In the genomic region with DNA sequence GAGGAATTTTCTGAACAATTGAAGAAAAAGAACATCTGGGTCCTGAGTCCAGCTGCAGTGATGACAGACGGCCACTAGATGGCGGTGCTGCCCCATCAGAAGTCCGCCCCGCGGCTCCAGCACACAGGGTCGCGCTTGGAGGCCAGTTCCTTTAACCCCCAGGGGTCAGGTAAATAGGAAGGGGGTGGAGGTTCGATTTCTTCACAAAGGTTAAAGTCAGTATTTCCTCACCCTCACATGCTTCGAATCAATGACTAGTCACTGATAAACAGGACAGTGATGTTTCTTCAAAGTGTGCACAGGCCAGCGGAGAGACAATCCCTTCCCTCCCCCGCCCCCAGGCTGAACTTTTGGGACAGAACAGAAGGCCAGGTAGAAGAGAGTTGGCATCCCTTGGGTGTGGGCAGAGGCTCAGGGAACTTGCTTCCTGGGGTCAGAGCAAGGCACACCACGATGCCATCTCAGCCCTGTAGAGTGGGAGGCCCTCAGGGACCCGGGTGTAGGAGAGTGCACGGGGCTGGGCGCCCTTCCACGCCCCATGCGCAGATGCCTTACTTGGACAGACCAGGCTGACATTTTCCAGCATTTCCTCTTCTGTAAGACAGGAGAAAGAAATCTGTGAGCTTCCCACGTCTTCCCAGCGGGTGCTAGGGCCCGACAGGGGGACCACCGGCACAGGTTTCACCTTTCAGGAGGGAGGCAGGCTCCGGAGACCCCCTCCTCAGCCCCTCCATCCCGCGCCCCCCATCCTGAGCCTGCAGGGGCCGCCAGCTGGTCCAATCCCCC, we compare ENCODE assay signal across 8 cellular contexts. TPM values are rescaled to one million over a fixed set of nuclear protein-coding genes. Genes with fewer than 3 reads are reported as not detected.
A peak's percentile ranks its signal among the peaks of the same experiment; 100 is the strongest.
DNase-seq lines count a peak whose midpoint lies in the region; ATAC-seq and TF ChIP-seq lines count a peak whose summit lies in the region.

No MANE protein-coding gene starts in this region.

- H3K36me3 ChIP-seq in stomach smooth muscle (ENCODE audit: control insufficient read depth in 2 of 2, insufficient read depth in 2 of 2, low read length in 2 of 2) = no peaks in the 10 kb centered on the region

- ATAC-seq in GM18520 (IDR thresholded peaks at IDR 0.05; ENCODE audit: unreplicated experiment) = peak; percentile 56
- peak; percentile 68 for ATAC-seq in HG03095 (IDR thresholded peaks at IDR 0.05; ENCODE audit: unreplicated experiment)
- peak; percentile 36 to 39 for ATAC-seq in activated T-cell treated with anti-CD3 and anti-CD28 coated beads, Interleukin-2, amount 50 U/mL, for 72 hours (replicated peaks in 1 of 2)
- peak; percentile 35 to 73 for ATAC-seq in natural killer cell treated with Interleukin-12 subunit alpha and Interleukin-12 subunit beta and Interleukin-15 and Interleukin-18, amount 100 ng/mL, for 72 hours

- no peak overlapping the region for H3K27ac Mint-ChIP-seq in activated T-cell treated with anti-CD3 and anti-CD28 coated beads, Interleukin-2, amount 50 U/mL, for 72 hours
- H3K27ac Mint-ChIP-seq in natural killer cell treated with Interleukin-12 subunit alpha and Interleukin-12 subunit beta and Interleukin-15 and Interleukin-18, amount 100 ng/mL, for 72 hours = no peak overlapping the region

- peak overlapping the region in 1 of 2 donors; percentile 19 for H3K4me3 Mint-ChIP-seq in activated T-cell treated with anti-CD3 and anti-CD28 coated beads, Interleukin-2, amount 50 U/mL, for 72 hours
- peak overlapping the region; percentile 4 for H3K4me3 Mint-ChIP-seq in natural killer cell treated with Interleukin-12 subunit alpha and Interleukin-12 subunit beta and Interleukin-15 and Interleukin-18, amount 100 ng/mL, for 72 hours

- H3K27ac ChIP-seq in stomach smooth muscle (ENCODE audit: low read length) = no peak overlapping the region

- peaks cover 22% of the 10 kb centered on the region for H3K27me3 Mint-ChIP-seq in activated T-cell treated with anti-CD3 and anti-CD28 coated beads, Interleukin-2, amount 50 U/mL, for 72 hours (ENCODE audit: low read depth)
- H3K27me3 Mint-ChIP-seq in natural killer cell treated with Interleukin-12 subunit alpha and Interleukin-12 subunit beta and Interleukin-15 and Interleukin-18, amount 100 ng/mL, for 72 hours = peaks cover 26 to 27% of the 10 kb centered on the region in 2 donors

- no peaks in the 10 kb centered on the region for H3K9me3 Mint-ChIP-seq in activated T-cell treated with anti-CD3 and anti-CD28 coated beads, Interleukin-2, amount 50 U/mL, for 72 hours
- H3K9me3 Mint-ChIP-seq in natural killer cell treated with Interleukin-12 subunit alpha and Interleukin-12 subunit beta and Interleukin-15 and Interleukin-18, amount 100 ng/mL, for 72 hours = no peaks in the 10 kb centered on the region

- H3K9me3 ChIP-seq in stomach smooth muscle (ENCODE audit: control insufficient read depth in 2 of 2, low read length in 2 of 2) = no peaks in the 10 kb centered on the region

- no peaks in the 10 kb centered on the region for H3K27me3 ChIP-seq in stomach smooth muscle (ENCODE audit: control insufficient read depth in 1 of 2, insufficient read depth in 2 of 2, low read length in 2 of 2)

- H3K4me3 ChIP-seq in fibroblast of the aortic adventitia (ENCODE audit: low read depth, low read length) (no peak overlapping the region), stomach smooth muscle (ENCODE audit: low read length in 2 of 2) (peak overlapping the region; percentile 51 to 55)

- DNase-seq in AG09319 (ENCODE audit: extremely low read depth, low read depth) = peak; percentile 4
- DNase-seq in NCI-H748 treated with DMSO at 0.1 percent for 48 hours (lab: John Stamatoyannopoulos, UW) = peak; percentile 20
- peak; percentile 40 to 60 for DNase-seq in activated T-cell treated with anti-CD3 and anti-CD28 coated beads, Interleukin-2, amount 50 U/mL, for 72 hours
- DNase-seq in fibroblast of the aortic adventitia (ENCODE audit: low read depth) = peak; percentile 59
- no peak for DNase-seq in natural killer cell treated with Interleukin-12 subunit alpha and Interleukin-12 subunit beta and Interleukin-15 and Interleukin-18, amount 100 ng/mL, for 72 hours (ENCODE audit: low spot score)

- peak overlapping the region in 1 of 2 donors; percentile 29 for H3K9ac ChIP-seq in stomach smooth muscle (ENCODE audit: low read length in 2 of 2)

- TF ChIP-seq CTCF in AG09319 (IDR thresholded peaks at IDR 0.05; ENCODE audit: low read depth, low read length) = peak; percentile 100
- peak; percentile 99 for TF ChIP-seq CTCF in fibroblast of the aortic adventitia (IDR thresholded peaks at IDR 0.05; ENCODE audit: insufficient read depth, low read length)

- no peaks in the 10 kb centered on the region for H3K36me3 Mint-ChIP-seq in activated T-cell treated with anti-CD3 and anti-CD28 coated beads, Interleukin-2, amount 50 U/mL, for 72 hours (ENCODE audit: insufficient read depth in 2 of 2)
- no peaks in the 10 kb centered on the region for H3K36me3 Mint-ChIP-seq in natural killer cell treated with Interleukin-12 subunit alpha and Interleukin-12 subunit beta and Interleukin-15 and Interleukin-18, amount 100 ng/mL, for 72 hours

- peaks cover 16% of the 10 kb centered on the region for H3K4me1 ChIP-seq in stomach smooth muscle (ENCODE audit: control insufficient read depth, insufficient read depth, low read length)

- H3K4me1 Mint-ChIP-seq in activated T-cell treated with anti-CD3 and anti-CD28 coated beads, Interleukin-2, amount 50 U/mL, for 72 hours (ENCODE audit: low read depth) = peaks cover 5% of the 10 kb centered on the region
- H3K4me1 Mint-ChIP-seq in natural killer cell treated with Interleukin-12 subunit alpha and Interleukin-12 subunit beta and Interleukin-15 and Interleukin-18, amount 100 ng/mL, for 72 hours (ENCODE audit: low read depth in 2 of 2) = peaks cover 0 to 3% of the 10 kb centered on the region in 2 donors

RNA-seq across cellular contexts. Expression of gene APOB, which starts 0.7 kb away (rescaled TPM):
- total RNA-seq in activated T-cell treated with anti-CD3 and anti-CD28 coated beads, Interleukin-2, amount 50 U/mL, for 72 hours = not detected
- under 0.01 TPM in 1 of 2 replicates, not detected in the other for total RNA-seq in fibroblast of the aortic adventitia (ENCODE audit: low replicate concordance)
- total RNA-seq in natural killer cell treated with Interleukin-12 subunit alpha and Interleukin-12 subunit beta and Interleukin-15 and Interleukin-18, amount 100 ng/mL, for 72 hours = not detected
